8 cellular contexts compared by ENCODE assay signal in genomic region chrX:39491548-39492297, GRCh38.
DNase-seq lines count a peak whose midpoint lies in the region; ATAC-seq, FAIRE-seq and TF ChIP-seq lines count a peak whose summit lies in the region.

No MANE protein-coding gene starts in this region.

- ATAC-seq in GM19023 (IDR thresholded peaks at IDR 0.05; ENCODE audit: unreplicated experiment) (peak; percentile 60), HG03571 (IDR thresholded peaks at IDR 0.05; ENCODE audit: unreplicated experiment) (peak; percentile 60), left lung (peak; percentile 48), GM21737 (IDR thresholded peaks at IDR 0.05; ENCODE audit: unreplicated experiment) (no peak)

- H3K4me1 ChIP-seq in left lung (peaks cover 0 to 12% of the 10 kb centered on the region in 2 donors), mesendoderm (ENCODE audit: control insufficient read depth, low read depth, low read length) (no peaks in the 10 kb centered on the region)

- no peak overlapping the region for H2BK15ac ChIP-seq in mesendoderm (replicated peaks; ENCODE audit: low read depth)

- H3K56ac ChIP-seq in mesendoderm (ENCODE audit: low read length), result no peak overlapping the region

- no peak overlapping the region for H3K4me3 ChIP-seq in left lung
- H3K4me3 ChIP-seq in mesendoderm (ENCODE audit: low read length), result no peak overlapping the region

- no peak overlapping the region for H3K27ac ChIP-seq in left lung
- H3K27ac ChIP-seq in mesendoderm (ENCODE audit: low read depth, low read length), result no peak overlapping the region

- no peaks in the 10 kb centered on the region for H3K36me3 ChIP-seq in left lung
- H3K36me3 ChIP-seq in mesendoderm (ENCODE audit: control insufficient read depth, insufficient read depth, low read length), result no peaks in the 10 kb centered on the region

- H3K79me1 ChIP-seq in mesendoderm (ENCODE audit: low read length), result no peaks in the 10 kb centered on the region

- no peaks in the 10 kb centered on the region for H3K79me2 ChIP-seq in mesendoderm (ENCODE audit: control insufficient read depth, insufficient read depth, low read length)

- peak; percentile 4 to 45 for DNase-seq in activated CD4-positive, alpha-beta T cell treated with anti-CD3 and anti-CD28 coated beads, Interleukin-2, amount 50 U/mL, for 24 hours (ENCODE audit: low read depth in 1 of 2, low spot score in 1 of 2)
- DNase-seq in left lung, result no peak
- no peak for DNase-seq in mesendoderm
- DNase-seq in D721Med (ENCODE audit: insufficient read length, low spot score), result no peak
- no peak for DNase-seq in DMS 273 (lab: John Stamatoyannopoulos, UW; ENCODE audit: unreplicated experiment)

- no peak overlapping the region for H2BK120ac ChIP-seq in mesendoderm (ENCODE audit: low read depth, low read length)

- no peak overlapping the region for H3K4me2 ChIP-seq in mesendoderm (ENCODE audit: low read length)

- WGBS in mesendoderm (ENCODE audit: extremely low coverage, insufficient coverage, low lambda C conversion rate), result no CpG with 5 or more reads among the region's 10 CpGs

- no peak overlapping the region for H3K4ac ChIP-seq in mesendoderm (ENCODE audit: low read depth, low read length)

- H3K9ac ChIP-seq in mesendoderm (ENCODE audit: low read length), result no peak overlapping the region

- no peak overlapping the region for H2AK5ac ChIP-seq in mesendoderm (ENCODE audit: low read length)

- TF ChIP-seq CTCF in left lung (IDR thresholded peaks at IDR 0.05) (no peak), D721Med (IDR thresholded peaks at IDR 0.05; ENCODE audit: insufficient read depth, missing control alignments) (no peak)

- no peak overlapping the region for H4K5ac ChIP-seq in mesendoderm (ENCODE audit: low read length)

- H3K27me3 ChIP-seq in left lung (no peaks in the 10 kb centered on the region), mesendoderm (ENCODE audit: insufficient read depth, low read length, poor library complexity) (no peaks in the 10 kb centered on the region)

- H3K23ac ChIP-seq in mesendoderm (ENCODE audit: low read length), result no peak overlapping the region

- no peak for FAIRE-seq in D721Med (lab: Jason Lieb, UNC)

- no peaks in the 10 kb centered on the region for H3K9me3 ChIP-seq in left lung

- intact Hi-C loops in left lung (cut with DNase I), result no loop called here

- no peak overlapping the region for H2BK5ac ChIP-seq in mesendoderm (ENCODE audit: low read length)

- no peak overlapping the region for H3K18ac ChIP-seq in mesendoderm (ENCODE audit: low read length)

- H4K8ac ChIP-seq in mesendoderm (ENCODE audit: low read depth, low read length), result no peak overlapping the region

Comparison
In these comparisons a context has a peak if more than half of its experiments do, and no peak if none do; other contexts are left out.
1. DNase-seq: peak in activated CD4-positive, alpha-beta T cell treated with anti-CD3 and anti-CD28 coated beads, Interleukin-2, amount 50 U/mL, for 24 hours (2 of 2); none in left lung (0 of 2), mesendoderm (single experiment), D721Med (single experiment) and DMS 273 (single experiment).